In the genomic region with DNA sequence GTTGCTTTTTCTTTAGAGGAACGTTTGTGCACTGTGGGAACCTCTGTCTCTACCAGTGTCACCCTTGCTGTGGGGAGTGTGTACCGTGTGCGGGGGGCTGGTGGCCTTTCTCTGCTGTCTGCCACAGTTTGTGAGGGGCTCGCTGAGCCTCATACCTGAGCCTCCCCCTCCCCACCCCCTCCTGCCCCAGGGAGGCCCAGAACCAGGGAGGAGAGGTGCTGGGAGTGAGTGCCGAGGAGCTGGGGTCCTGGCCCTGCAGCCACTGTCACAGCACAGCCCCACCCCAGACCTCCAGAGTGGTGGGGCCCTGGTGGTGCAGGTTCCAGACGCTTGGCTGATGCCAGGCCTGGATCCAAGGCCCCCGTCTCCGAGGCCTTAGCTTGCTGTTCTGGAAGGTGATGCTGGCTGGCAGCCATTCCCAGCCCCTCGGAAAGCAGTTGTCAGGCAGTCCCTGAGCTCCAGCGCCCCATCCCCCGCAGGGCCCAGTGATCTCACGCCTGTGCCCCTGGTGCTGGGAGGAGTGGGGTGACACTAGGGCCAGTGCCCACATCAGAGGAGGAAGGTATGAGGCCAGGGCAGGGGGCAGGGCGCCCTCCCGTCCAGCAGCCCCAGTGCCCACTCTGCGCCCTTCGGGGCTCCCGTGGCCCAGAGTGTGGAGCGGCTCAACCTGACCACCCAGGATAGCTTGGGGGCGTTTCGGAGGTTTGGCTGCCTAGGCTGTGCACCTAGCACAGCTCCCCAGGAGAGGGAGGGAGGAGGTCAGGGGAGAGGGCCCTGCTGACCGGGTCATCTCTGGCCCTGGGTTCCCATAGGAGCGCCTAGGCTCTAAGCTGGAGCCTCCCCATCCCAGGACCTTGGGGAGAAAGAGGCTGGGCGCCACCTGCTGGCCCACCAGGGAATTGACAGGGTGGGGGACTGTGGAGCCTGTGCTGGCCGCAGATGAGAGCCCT, we compare ENCODE assay signal across 9 cellular contexts. TPM values are rescaled to one million over a fixed set of nuclear protein-coding genes. Genes with fewer than 3 reads are reported as not detected.
DNase-seq lines count a peak whose midpoint lies in the region; ATAC-seq, FAIRE-seq and TF ChIP-seq lines count a peak whose summit lies in the region.
"Had no signal": no experiment of that assay in that cellular context is flagged by ENCODE, and none has a peak within 500 bp of the region (broad histone marks: within the 10 kb centered on the region; RNA-seq: fewer than 3 reads in every experiment).

No MANE protein-coding gene starts in this region.

- H3K9me3 ChIP-seq in Karpas-422 (ENCODE audit: low read length), result no peaks in the 10 kb centered on the region
- no peaks in the 10 kb centered on the region for H3K9me3 ChIP-seq in pancreas

- H3K4me2 ChIP-seq in Karpas-422 (ENCODE audit: low read depth, low read length, poor library complexity, severe bottlenecking), result no peak overlapping the region

- H3K4me1 ChIP-seq in Karpas-422 (ENCODE audit: low read length) (peaks cover 10% of the 10 kb centered on the region), pancreas (peaks cover 0 to 3% (median 0%) of the 10 kb centered on the region in 3 donors)

- no peak overlapping the region for H2AFZ ChIP-seq in Karpas-422 (ENCODE audit: low read length)

- intact Hi-C loops in pancreas (cut with DNase I), result loop anchor here in 2 of 3 donors (5.0 to 10.0 kb wide), 2 partner anchors 398 to 421 kb away; partner anchors contain the start of gene NPPC (in 1 of the 2)

- FAIRE-seq in pancreas (lab: Jason Lieb, UNC), result no peak
- FAIRE-seq: islet of Langerhans had no signal

- H3K27me3 ChIP-seq in Karpas-422 (ENCODE audit: low read length), result no peaks in the 10 kb centered on the region
- no peaks in the 10 kb centered on the region for H3K27me3 ChIP-seq in pancreas

- DNase-seq in EL (peak; percentile 42), Karpas-422 (peak; percentile 54), fibroblast of villous mesenchyme (ENCODE audit: low read depth) (peak; percentile 52), pancreas (peak in 5 of 6 donors; percentile 38 to 89 (median 68)), NCI-H2029 (lab: John Stamatoyannopoulos, UW) (no peak)
- peak; percentile 66 for DNase-seq in activated T-cell treated with anti-CD3 and anti-CD28 coated beads, Interleukin-2, amount 50 U/mL, for 1 hour

- TF ChIP-seq CTCF in fibroblast of villous mesenchyme (IDR thresholded peaks at IDR 0.05; ENCODE audit: insufficient read depth, low read depth, low read length) (peak; percentile 54), pancreas (IDR thresholded peaks at IDR 0.05) (peak; percentile 63 to 68 (median 68))

- H3K36me3 ChIP-seq in Karpas-422 (ENCODE audit: insufficient read depth, low read length) (no peaks in the 10 kb centered on the region), pancreas (no peaks in the 10 kb centered on the region)

- H3K27ac ChIP-seq in Karpas-422 (ENCODE audit: low read length) (no peak overlapping the region), pancreas (no peak overlapping the region)

- H3K4me3 ChIP-seq in Karpas-422 (ENCODE audit: low read length) (no peak overlapping the region), fibroblast of villous mesenchyme (ENCODE audit: low read depth, low read length) (no peak overlapping the region), pancreas (no peak overlapping the region)

- no peaks in the 10 kb centered on the region for H3K9me2 ChIP-seq in Karpas-422 (replicated peaks; ENCODE audit: insufficient read depth, low read length)

- H4K20me1 ChIP-seq in Karpas-422 (ENCODE audit: insufficient read depth, low read depth, low read length), result peaks cover 15% of the 10 kb centered on the region; the same call in 1 of the 2 replicates

- H3K9ac ChIP-seq in Karpas-422 (ENCODE audit: low read length), result no peak overlapping the region

- 71 to 78% methylated on average over 21 to 23 of the region's 24 CpGs for WGBS in pancreas, 2 donors

- peak; percentile 85 to 92 (median 88) for ATAC-seq in pancreas
- no peak for ATAC-seq in HG03565 (IDR thresholded peaks at IDR 0.05; ENCODE audit: unreplicated experiment)
- ATAC-seq in GM19023 (IDR thresholded peaks at IDR 0.05; ENCODE audit: unreplicated experiment), result no peak

- H3K79me2 ChIP-seq in Karpas-422 (ENCODE audit: low read length), result no peaks in the 10 kb centered on the region

RNA-seq across cellular contexts. Expression of gene ALPP, which starts 53.0 kb away (rescaled TPM):
- total RNA-seq in Karpas-422 (2014; rRNA removed; shearing (Covaris generic); ENCODE audit: low replicate concordance), result not detected in 2 replicates
- total RNA-seq in fibroblast of villous mesenchyme, result not detected in 2 replicates
- not detected for total RNA-seq in pancreas
- polyA plus RNA-seq in pancreas, result not detected

Comparison
In these comparisons a context has a peak if more than half of its experiments do, and no peak if none do; other contexts are left out.
1. ATAC-seq: peak in pancreas (4 of 4); none in HG03565 (single experiment) and GM19023 (single experiment).